ENCODE assay signal across 1 cellular context in the genomic region with DNA sequence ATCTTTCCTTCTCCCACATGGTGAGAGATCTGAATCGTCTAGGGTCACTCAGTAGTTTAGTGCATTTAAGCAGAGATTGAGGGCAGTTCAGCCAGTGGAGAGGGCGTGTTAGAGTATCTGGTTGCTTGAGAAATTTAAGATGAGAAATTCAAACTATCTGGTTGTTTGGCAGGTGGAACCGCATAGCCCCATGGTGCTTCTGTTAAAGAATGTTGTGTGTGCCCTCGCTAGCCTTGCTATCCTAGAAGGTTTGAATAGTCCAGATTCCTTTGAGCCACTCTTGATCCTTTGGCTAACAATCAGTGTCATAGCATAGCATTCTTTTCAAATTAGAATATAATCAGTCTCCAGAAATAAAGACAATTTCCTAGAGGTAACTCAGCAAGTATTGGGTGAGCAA.
TF ChIP-seq lines count a peak whose summit lies in the region.

No MANE protein-coding gene starts in this region.

TF ChIP-seq in H1, 55 proteins besides CTCF, POLR2A, EP300 and RAD21:
- TF ChIP-seq SP2 (IDR thresholded peaks at IDR 0.05; ENCODE audit: low read length) (no peak), TEAD4 (IDR thresholded peaks at IDR 0.05; ENCODE audit: low read depth, low read length) (peak; percentile 37; the same call in 1 of the 2 replicates)
